ENCODE assay signal across 2 cellular contexts in the genomic region with DNA sequence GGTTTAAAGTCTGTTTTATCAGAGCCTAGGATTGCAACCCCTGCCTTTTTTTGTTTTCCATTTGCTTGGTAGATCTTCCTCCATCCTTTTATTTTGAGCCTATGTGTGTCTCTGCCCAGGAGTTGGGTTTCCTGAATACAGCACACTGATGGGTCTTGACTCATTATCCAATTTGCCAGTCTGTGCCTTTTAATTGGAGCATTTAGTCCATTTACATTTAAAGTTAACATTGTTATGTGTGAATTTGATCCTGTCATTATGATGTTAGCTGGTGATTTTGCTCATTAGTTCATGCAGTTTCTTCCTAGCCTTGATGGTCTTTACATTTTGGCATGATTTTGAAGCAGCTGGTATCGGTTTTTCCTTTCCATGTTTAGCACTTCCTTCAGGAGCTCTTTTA. TPM values are rescaled to one million over a fixed set of nuclear protein-coding genes. Genes with fewer than 3 reads are reported as not detected.
DNase-seq lines count a peak whose midpoint lies in the region; ATAC-seq, FAIRE-seq and TF ChIP-seq lines count a peak whose summit lies in the region.
"Not testable (repeated sequence)": the region's sequence is repeated elsewhere in the genome, so short reads cannot be mapped to it uniquely, and the experiment has no call there.

No MANE protein-coding gene starts in this region.

- H3K4me3 Mint-ChIP-seq in progenitor cell of endocrine pancreas (ENCODE audit: low read depth): peak overlapping the region; percentile 16

- CTCF ChIA-PET in K562 (lab: Yijun Ruan, JAX; ENCODE audit: low intra/inter-chr PET ratio): not testable (repeated sequence)

- H3K27me3 ChIP-seq in K562 (ENCODE audit: control insufficient read depth in 2 of 2, insufficient read depth in 2 of 2, low read length in 2 of 2): not testable (repeated sequence)

- TF ChIP-seq EP300 in K562 (IDR thresholded peaks at IDR 0.05; ENCODE audit: low read length): not testable (repeated sequence)

- not testable (repeated sequence) for H3K9me1 ChIP-seq in K562 (ENCODE audit: control insufficient read depth, insufficient read depth, low read length)

- WGBS in K562 (ENCODE audit: insufficient coverage, low coverage, missing lambda C conversion rate): 0% methylated on average over 1 of the region's 1 CpG

- peaks cover 24% of the 10 kb centered on the region for H3K9me3 Mint-ChIP-seq in progenitor cell of endocrine pancreas (ENCODE audit: low read depth)

- not testable (repeated sequence) for H3K27me3 Mint-ChIP-seq in progenitor cell of endocrine pancreas

- not testable (repeated sequence) for TF ChIP-seq RAD21 in K562 (CRISPR knock-in tag; conservative IDR thresholded peaks at IDR 0.05 in 1 of 2, IDR thresholded peaks at IDR 0.05 in 1 of 2)

- TF ChIP-seq POLR2A in K562 (conservative IDR thresholded peaks at IDR 0.05): not testable (repeated sequence)

- not testable (repeated sequence) for ATAC-seq in K562

- not testable (repeated sequence) for H3K27ac ChIP-seq in K562 (ENCODE audit: extremely low read depth, low read depth, low read length)

- H3K4me2 ChIP-seq in K562 (ENCODE audit: insufficient read depth, low read length): not testable (repeated sequence)

- not testable (repeated sequence) for FAIRE-seq in K562 (lab: Jason Lieb, UNC)

- not testable (repeated sequence) for TF ChIP-seq CTCF in K562 (IDR thresholded peaks at IDR 0.05 in 2 of 3, conservative IDR thresholded peaks at IDR 0.05 in 1 of 3; ENCODE audit: insufficient read depth in 2 of 3, low read depth in 1 of 3, low read length in 3 of 3); progenitor cell of endocrine pancreas (IDR thresholded peaks at IDR 0.05; ENCODE audit: unreplicated experiment)

- H3K79me2 ChIP-seq in K562 (ENCODE audit: control insufficient read depth, insufficient read depth, low read length): not testable (repeated sequence)

- DNase-seq in K562 (ENCODE audit: extremely low read depth in 1 of 4, low spot score in 3 of 4); progenitor cell of endocrine pancreas (ENCODE audit: low spot score, unreplicated experiment): not testable (repeated sequence)

- H3K4me3 ChIP-seq in K562: not testable (repeated sequence)

- H3K27ac Mint-ChIP-seq in progenitor cell of endocrine pancreas: not testable (repeated sequence)

- not testable (repeated sequence) for H3K4me1 Mint-ChIP-seq in progenitor cell of endocrine pancreas (ENCODE audit: low read depth)

- not testable (repeated sequence) for BruUV-seq in K562 (replicated peaks; lab: Mats Ljungman, UMichigan)

- POLR2A ChIA-PET in K562 (lab: Yijun Ruan, JAX): not testable (repeated sequence)

- not testable (repeated sequence) for H3K9me3 ChIP-seq in K562 (replicated peaks; ENCODE audit: control insufficient read depth, insufficient read depth, low read depth, low read length)

- intact Hi-C loops in K562 (cut with micrococcal nuclease): not testable (repeated sequence)

- in situ Hi-C loops in K562 (cut with MboI): not testable (repeated sequence)

- H2AFZ ChIP-seq in K562 (ENCODE audit: low read depth, low read length): not testable (repeated sequence)

- H4K20me1 ChIP-seq in K562 (replicated peaks; ENCODE audit: control insufficient read depth, insufficient read depth, low read length): not testable (repeated sequence)

- H3K36me3 Mint-ChIP-seq in progenitor cell of endocrine pancreas (ENCODE audit: insufficient read depth): not testable (repeated sequence)

- not testable (repeated sequence) for H3K36me3 ChIP-seq in K562 (ENCODE audit: control insufficient read depth, insufficient read depth, low read length)

- H3K9ac ChIP-seq in K562 (ENCODE audit: insufficient read depth in 1 of 2, low read depth in 2 of 2, low read length in 2 of 2): not testable (repeated sequence)

- H3K4me1 ChIP-seq in K562 (replicated peaks in 1 of 2; ENCODE audit: control insufficient read depth in 2 of 2, insufficient read depth in 2 of 2, low read length in 2 of 2): not testable (repeated sequence)

TF ChIP-seq in K562, 482 proteins besides CTCF, POLR2A, EP300 and RAD21:
- TF ChIP-seq ZNF507 (tag; conservative IDR thresholded peaks at IDR 0.05): peak; percentile 95
- peak; percentile 80 for TF ChIP-seq ZNF354B (CRISPR knock-in tag; IDR thresholded peaks at IDR 0.05)

RNA-seq across cellular contexts. Expression of a gene that starts 11.5 kb away (rescaled TPM):
- total RNA-seq in K562 (2011; cell fraction: chromatin; rRNA removed; ENCODE audit: low replicate concordance): 17.4 and 23.9 TPM in 2 replicates
- 10.8 and 11.7 TPM in 2 replicates for total RNA-seq in K562 (2011; cell fraction: nucleolus; rRNA removed)
- total RNA-seq in K562 (2011; cell fraction: nucleoplasm; rRNA removed): 20.8 and 25.6 TPM in 2 replicates
- total RNA-seq in K562 (2014; rRNA removed) (4.9 and 5.3 TPM in 2 replicates), K562 (2014; rRNA removed; fragmentation: Illumina TruSeq; extraction: Trizol) (5.8 and 5.9 TPM in 2 replicates), K562 (2015; rRNA removed; fragmentation: Illumina TruSeq; extraction: Trizol) (3.7 and 5.0 TPM in 2 replicates), K562 (2021) (5.6 and 6.0 TPM in 2 replicates), progenitor cell of endocrine pancreas (11.7 and 11.8 TPM in 2 replicates)
- polyA plus RNA-seq in K562 (2011; rRNA removed) (8.1 and 9.6 TPM in 2 replicates), K562 (2014; fragmentation: Illumina TruSeq; extraction: Trizol) (7.0 and 7.3 TPM in 2 replicates), K562 (2014; fragmentation: Nextera tagmentation; extraction: Ambion mirVana) (1 to 10 TPM; 4.2 to 6.1 TPM), K562 (2014; rRNA removed) (6.9 and 7.3 TPM in 2 replicates)
- polyA plus RNA-seq in K562 (2011; cell fraction: cytosol; rRNA removed): 7.7 and 9.3 TPM in 2 replicates
- 17.0 and 18.9 TPM in 2 replicates for polyA plus RNA-seq in K562 (2011; cell fraction: nucleus; rRNA removed)
- 5.8 and 9.3 TPM in 2 replicates for polyA plus RNA-seq in K562 (2012)
- 9.2 and 12.9 TPM in 2 replicates for polyA minus RNA-seq in K562 (2011; rRNA and poly(A)+ RNA removed)
- 2.0 and 3.0 TPM in 2 replicates for polyA minus RNA-seq in K562 (2011; cell fraction: cytosol; rRNA and poly(A)+ RNA removed)
- polyA minus RNA-seq in K562 (2011; cell fraction: nucleus; rRNA and poly(A)+ RNA removed): 12.3 and 19.1 TPM in 2 replicates
